In genomic region chr3:69080233-69080644, GRCh38 we compare ENCODE assay signal across 8 cellular contexts. TPM values are rescaled to one million over a fixed set of nuclear protein-coding genes. Genes with fewer than 3 reads are reported as not detected.
DNase-seq lines count a peak whose midpoint lies in the region; ATAC-seq and TF ChIP-seq lines count a peak whose summit lies in the region.

Gene UBA3 (minus strand): TSS chr3:69080365. CDS start chr3:69080353, 12 bp downstream.

- peaks cover 50% of the 10 kb centered on the region for H3K79me2 ChIP-seq in OCI-LY3 (ENCODE audit: low read length)

- no peak for TF ChIP-seq CTCF in OCI-LY3 (IDR thresholded peaks at IDR 0.05; ENCODE audit: low read depth, low read length)
- no peak for TF ChIP-seq CTCF in mucosa of descending colon (IDR thresholded peaks at IDR 0.05)

- H3K36me3 ChIP-seq in HUES6 (ENCODE audit: control insufficient read depth, insufficient read depth, low read length): peaks cover 5% of the 10 kb centered on the region; the same call in 1 of the 2 replicates
- peaks cover 7% of the 10 kb centered on the region for H3K36me3 ChIP-seq in OCI-LY3 (replicated peaks; ENCODE audit: low read depth, low read length)
- H3K36me3 ChIP-seq in mucosa of descending colon (ENCODE audit: low read depth): no peaks in the 10 kb centered on the region

- H2AFZ ChIP-seq in OCI-LY3 (ENCODE audit: low read depth, low read length): peak within 1 kb of the TSS; percentile 33; the same call in 1 of the 2 replicates

- intact Hi-C loops in mucosa of descending colon (cut with DNase I, micrococcal nuclease): no loop called here

- H3K4me1 ChIP-seq in HUES6 (ENCODE audit: control insufficient read depth, insufficient read depth, low read length) (peaks cover 32% of the 10 kb centered on the region), OCI-LY3 (ENCODE audit: low read length) (peaks cover 60% of the 10 kb centered on the region), mucosa of descending colon (ENCODE audit: low read depth) (peaks cover 25% of the 10 kb centered on the region)

- H3K4me2 ChIP-seq in OCI-LY3 (ENCODE audit: low read length): peak within 1 kb of the TSS; percentile 95

- H3K9ac ChIP-seq in HUES6 (ENCODE audit: low read length) (peak within 1 kb of the TSS; percentile 78), OCI-LY3 (ENCODE audit: low read length) (peak within 1 kb of the TSS; percentile 91)

- no peaks in the 10 kb centered on the region for H3K9me3 ChIP-seq in HUES6 (ENCODE audit: control insufficient read depth, insufficient read depth, low read depth, low read length)
- H3K9me3 ChIP-seq in OCI-LY3 (ENCODE audit: insufficient read depth, low read length): no peaks in the 10 kb centered on the region
- H3K9me3 ChIP-seq in mucosa of descending colon: no peaks in the 10 kb centered on the region

- H3K27ac ChIP-seq in HUES6 (ENCODE audit: low read depth, low read length) (peak within 1 kb of the TSS; percentile 89), OCI-LY3 (ENCODE audit: low read length) (peak within 1 kb of the TSS; percentile 89), epithelial cell of prostate (peak within 1 kb of the TSS; percentile 62)

- ATAC-seq in GM21381 (IDR thresholded peaks at IDR 0.05; ENCODE audit: unreplicated experiment) (peak; percentile 46), mucosa of descending colon (peak; percentile 90)

- DNase-seq in COR-L47 (lab: John Stamatoyannopoulos, UW) (peak; percentile 70), activated T-cell treated with anti-CD3 and anti-CD28 coated beads for 24 hours (ENCODE audit: low read depth) (peak; percentile 90), epithelial cell of prostate (ENCODE audit: low read depth, low spot score) (peak; percentile 46), mucosa of descending colon (peak; percentile 95 to 96 (median 95))
- peak; percentile 77 to 85 for DNase-seq in stimulated activated CD8-positive, alpha-beta memory T cell treated with anti-CD3 and anti-CD28 coated beads, Interleukin-4, amount 100 ng/mL, for 1 hour (ENCODE audit: low read depth in 2 of 2, low spot score in 1 of 2)

- H4K20me1 ChIP-seq in OCI-LY3 (ENCODE audit: insufficient read depth, low read length): no peaks in the 10 kb centered on the region

- peak within 1 kb of the TSS; percentile 96 for H3K4me3 ChIP-seq in HUES6 (ENCODE audit: low read depth, low read length)
- H3K4me3 ChIP-seq in OCI-LY3 (ENCODE audit: low read length): peak within 1 kb of the TSS; percentile 97
- peak within 1 kb of the TSS; percentile 66 for H3K4me3 ChIP-seq in mucosa of descending colon

- no peaks in the 10 kb centered on the region for H3K27me3 ChIP-seq in HUES6 (ENCODE audit: control insufficient read depth, insufficient read depth, low read length)
- H3K27me3 ChIP-seq in OCI-LY3 (ENCODE audit: low read depth, low read length): no peaks in the 10 kb centered on the region

RNA-seq across cellular contexts. Expression of gene UBA3, which starts in this region (rescaled TPM):
- total RNA-seq in mucosa of descending colon: 10 to 100 TPM; 46.5 to 59.3 (median 51.8) TPM

Comparison
In these comparisons a context has a peak if more than half of its experiments do, and no peak if none do; other contexts are left out.
1. Peak in every context shown above with its lines: DNase-seq, ATAC-seq, H3K4me3 ChIP-seq and H3K27ac ChIP-seq.